In genomic region chr14:20346713-20347112, GRCh38 we compare ENCODE assay signal across 35 cellular contexts.
"Had no signal": no experiment of that assay in that cellular context is flagged by ENCODE, and none has a peak within 500 bp of the region (broad histone marks: within the 10 kb centered on the region; RNA-seq: fewer than 3 reads in every experiment).

No MANE protein-coding gene starts in this region.

- H3K4me3 ChIP-seq: adrenal gland, body of pancreas, breast epithelium had no signal

- H3K4me3 Mint-ChIP-seq: activated B cell treated with CpG ODN at 0.5 μM for 24 hours; activated CD4-positive, alpha-beta memory T cell treated with anti-CD3 and anti-CD28 coated beads for 36 hours; activated CD4-positive, alpha-beta T cell treated with anti-CD3 and anti-CD28 coated beads, Interleukin-2, amount 10 ng/mL, durations not matched to agents 24 days and 14 days; activated CD8-positive, alpha-beta T cell treated with anti-CD3 and anti-CD28 coated beads for 36 hours; activated naive CD4-positive, alpha-beta T cell treated with anti-CD3 and anti-CD28 coated beads for 36 hours; activated T-cell treated with anti-CD3 and anti-CD28 coated beads, Interleukin-2, amount 50 U/mL, for 72 hours; activated T-helper 1 cell treated with anti-CD3 and anti-CD28 coated beads, Interleukin-12 subunit alpha, Interleukin-12 subunit beta, Interleukin-2, Interleukin-4 antibody, amounts not matched to agents 30 ng/mL and 10 ng/mL and 1 ng/mL, durations not matched to agents 14 hours and 24 hours and 36 hours; activated T-helper 17 cell treated with anti-CD3 and anti-CD28 coated beads, Interleukin-2, amount 50 U/mL, for 72 hours; central memory CD8-positive, alpha-beta T cell; T-helper 1 cell treated with Interleukin-12 subunit alpha and Interleukin-12 subunit beta and Interleukin-4 antibody, amounts not matched to agents 30 μg/mL and 1 μg/mL, for 36 hours; T-helper 2 cell treated with Interferon-gamma antibody and Interleukin-4, amounts not matched to agents 5 μg/mL and 100 μg/mL, for 36 hours had no signal

- H3K9me3 ChIP-seq: adrenal gland, body of pancreas, breast epithelium had no signal

- H3K27ac ChIP-seq: body of pancreas, brain microvascular endothelial cell, breast epithelium, VCaP had no signal

- H3K27ac Mint-ChIP-seq: activated B cell treated with CpG ODN at 0.5 μM for 24 hours; activated CD4-positive, alpha-beta memory T cell treated with anti-CD3 and anti-CD28 coated beads for 36 hours; activated CD4-positive, alpha-beta T cell treated with anti-CD3 and anti-CD28 coated beads, Interleukin-2, amount 10 ng/mL, durations not matched to agents 24 days and 14 days; activated CD8-positive, alpha-beta T cell treated with anti-CD3 and anti-CD28 coated beads for 36 hours; activated naive CD4-positive, alpha-beta T cell treated with anti-CD3 and anti-CD28 coated beads for 36 hours; activated naive CD4-positive, alpha-beta T cell treated with anti-CD3 and anti-CD28 coated beads, Interleukin-2, amount 50 U/mL, for 72 hours; activated T-cell treated with anti-CD3 and anti-CD28 coated beads, Interleukin-2, amount 50 U/mL, for 72 hours; activated T-helper 1 cell treated with anti-CD3 and anti-CD28 coated beads, Interleukin-12 subunit alpha, Interleukin-12 subunit beta, Interleukin-2, Interleukin-4 antibody, amounts not matched to agents 30 ng/mL and 10 ng/mL and 1 ng/mL, durations not matched to agents 14 hours and 24 hours and 36 hours; activated T-helper 17 cell treated with anti-CD3 and anti-CD28 coated beads, Interleukin-2, amount 50 U/mL, for 72 hours; T-helper 1 cell treated with Interleukin-12 subunit alpha and Interleukin-12 subunit beta and Interleukin-4 antibody, amounts not matched to agents 30 μg/mL and 1 μg/mL, for 36 hours; T-helper 2 cell treated with Interferon-gamma antibody and Interleukin-4, amounts not matched to agents 5 μg/mL and 100 μg/mL, for 36 hours had no signal

- H3K36me3 ChIP-seq: breast epithelium had no signal

- ATAC-seq: activated CD8-positive, alpha-beta T cell treated with anti-CD3 and anti-CD28 coated beads for 36 hours; activated naive CD4-positive, alpha-beta T cell treated with anti-CD3 and anti-CD28 coated beads, Interleukin-2, amount 50 U/mL, for 72 hours; activated T-cell treated with anti-CD3 and anti-CD28 coated beads, Interleukin-2, amount 50 U/mL, for 72 hours; activated T-helper 17 cell treated with anti-CD3 and anti-CD28 coated beads, Interleukin-2, amount 50 U/mL, for 72 hours; body of pancreas had no signal

- DNase-seq: activated B cell treated with CpG ODN at 0.5 μM for 24 hours; activated CD4-positive, alpha-beta memory T cell treated with anti-CD3 and anti-CD28 coated beads for 36 hours; activated CD4-positive, alpha-beta T cell treated with anti-CD3 and anti-CD28 coated beads for 4 hours; activated CD4-positive, alpha-beta T cell treated with anti-CD3 and anti-CD28 coated beads, Interleukin-2, amount 10 ng/mL, durations not matched to agents 24 days and 14 days; activated CD4-positive, alpha-beta T cell treated with anti-CD3 and anti-CD28 coated beads, Interleukin-2, amount 50 U/mL, for 1 hour; activated CD4-positive, alpha-beta T cell treated with anti-CD3 and anti-CD28 coated beads, Interleukin-2, amount 50 U/mL, for 4 hours; activated CD4-positive, CD25-positive, alpha-beta regulatory T cell treated with anti-CD3 and anti-CD28 coated beads, Interleukin-2, amount 50 U/mL, for 72 hours; activated CD8-positive, alpha-beta memory T cell treated with anti-CD3 and anti-CD28 coated beads, Interleukin-2, amount 50 U/mL, for 4 hours; activated CD8-positive, alpha-beta T cell treated with anti-CD3 and anti-CD28 coated beads for 36 hours; activated effector memory CD4-positive, alpha-beta T cell treated with anti-CD3 and anti-CD28 coated beads, Interleukin-2, amount 50 U/mL, for 16 hours; activated gamma-delta T cell treated with Interleukin-2 at 50 U/mL for 16 hours; activated naive CD4-positive, alpha-beta T cell; activated naive CD4-positive, alpha-beta T cell treated with anti-CD3 and anti-CD28 coated beads for 36 hours; activated naive CD4-positive, alpha-beta T cell treated with anti-CD3 and anti-CD28 coated beads, Interleukin-2, amount 50 U/mL, for 16 hours; activated T-cell treated with anti-CD3 and anti-CD28 coated beads for 4 hours; activated T-cell treated with anti-CD3 and anti-CD28 coated beads, Interleukin-2, amount 50 U/mL, for 1 hour; activated T-cell treated with anti-CD3 and anti-CD28 coated beads, Interleukin-2, amount 50 U/mL, for 72 hours; adrenal gland; amniotic stem cell; aorta; body of pancreas; brain microvascular endothelial cell; cerebellar nuclear complex; SW 1271; T-helper 1 cell; T-helper 2 cell; T-helper 9 cell had no signal

- H3K27me3 Mint-ChIP-seq: activated B cell treated with CpG ODN at 0.5 μM for 24 hours; activated CD4-positive, alpha-beta T cell treated with anti-CD3 and anti-CD28 coated beads, Interleukin-2, amount 10 ng/mL, durations not matched to agents 24 days and 14 days; activated CD8-positive, alpha-beta T cell treated with anti-CD3 and anti-CD28 coated beads for 36 hours; activated T-helper 17 cell treated with anti-CD3 and anti-CD28 coated beads, Interleukin-2, amount 50 U/mL, for 72 hours; central memory CD8-positive, alpha-beta T cell had no signal

- H3K9me3 Mint-ChIP-seq: activated B cell treated with CpG ODN at 0.5 μM for 24 hours; activated CD4-positive, alpha-beta T cell treated with anti-CD3 and anti-CD28 coated beads, Interleukin-2, amount 10 ng/mL, durations not matched to agents 24 days and 14 days; activated CD8-positive, alpha-beta T cell treated with anti-CD3 and anti-CD28 coated beads for 36 hours; activated naive CD4-positive, alpha-beta T cell treated with anti-CD3 and anti-CD28 coated beads for 36 hours; activated naive CD4-positive, alpha-beta T cell treated with anti-CD3 and anti-CD28 coated beads, Interleukin-2, amount 50 U/mL, for 72 hours; activated T-cell treated with anti-CD3 and anti-CD28 coated beads, Interleukin-2, amount 50 U/mL, for 72 hours; activated T-helper 1 cell treated with anti-CD3 and anti-CD28 coated beads, Interleukin-12 subunit alpha, Interleukin-12 subunit beta, Interleukin-2, Interleukin-4 antibody, amounts not matched to agents 30 ng/mL and 10 ng/mL and 1 ng/mL, durations not matched to agents 14 hours and 24 hours and 36 hours; activated T-helper 17 cell treated with anti-CD3 and anti-CD28 coated beads, Interleukin-2, amount 50 U/mL, for 72 hours; central memory CD8-positive, alpha-beta T cell; T-helper 1 cell treated with Interleukin-12 subunit alpha and Interleukin-12 subunit beta and Interleukin-4 antibody, amounts not matched to agents 30 μg/mL and 1 μg/mL, for 36 hours; T-helper 2 cell treated with Interferon-gamma antibody and Interleukin-4, amounts not matched to agents 5 μg/mL and 100 μg/mL, for 36 hours had no signal

- H3K4me1 ChIP-seq: breast epithelium had no signal
